ENCODE assay signal across 1 cellular context in the genomic region with DNA sequence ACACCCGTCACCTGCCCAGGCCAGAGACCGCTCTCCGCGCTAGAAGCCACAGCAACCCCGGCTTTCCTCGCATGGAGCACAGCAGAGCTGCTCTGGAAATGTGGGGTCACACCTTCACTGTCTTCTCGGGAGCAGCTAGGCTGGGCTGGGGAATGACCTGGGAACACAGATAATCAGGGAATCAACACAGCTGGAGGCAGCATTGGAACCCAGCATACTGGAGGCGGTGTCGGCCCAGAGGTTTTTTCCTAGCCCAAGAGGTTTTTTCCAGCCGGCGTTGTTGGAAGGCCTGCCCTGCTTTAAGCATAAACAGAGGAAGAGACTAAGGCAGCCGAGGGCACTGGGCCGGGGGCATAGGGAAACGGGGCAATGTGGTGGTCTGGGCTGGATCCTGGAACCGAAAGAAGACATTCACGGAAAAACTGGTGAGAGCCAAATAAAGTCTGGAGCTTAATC.
TF ChIP-seq lines count a peak whose summit lies in the region.

No MANE protein-coding gene starts in this region.

TF ChIP-seq in K562, 482 proteins besides CTCF, POLR2A, EP300 and RAD21 (continued from another document):
- TF ChIP-seq, protein P1, sequence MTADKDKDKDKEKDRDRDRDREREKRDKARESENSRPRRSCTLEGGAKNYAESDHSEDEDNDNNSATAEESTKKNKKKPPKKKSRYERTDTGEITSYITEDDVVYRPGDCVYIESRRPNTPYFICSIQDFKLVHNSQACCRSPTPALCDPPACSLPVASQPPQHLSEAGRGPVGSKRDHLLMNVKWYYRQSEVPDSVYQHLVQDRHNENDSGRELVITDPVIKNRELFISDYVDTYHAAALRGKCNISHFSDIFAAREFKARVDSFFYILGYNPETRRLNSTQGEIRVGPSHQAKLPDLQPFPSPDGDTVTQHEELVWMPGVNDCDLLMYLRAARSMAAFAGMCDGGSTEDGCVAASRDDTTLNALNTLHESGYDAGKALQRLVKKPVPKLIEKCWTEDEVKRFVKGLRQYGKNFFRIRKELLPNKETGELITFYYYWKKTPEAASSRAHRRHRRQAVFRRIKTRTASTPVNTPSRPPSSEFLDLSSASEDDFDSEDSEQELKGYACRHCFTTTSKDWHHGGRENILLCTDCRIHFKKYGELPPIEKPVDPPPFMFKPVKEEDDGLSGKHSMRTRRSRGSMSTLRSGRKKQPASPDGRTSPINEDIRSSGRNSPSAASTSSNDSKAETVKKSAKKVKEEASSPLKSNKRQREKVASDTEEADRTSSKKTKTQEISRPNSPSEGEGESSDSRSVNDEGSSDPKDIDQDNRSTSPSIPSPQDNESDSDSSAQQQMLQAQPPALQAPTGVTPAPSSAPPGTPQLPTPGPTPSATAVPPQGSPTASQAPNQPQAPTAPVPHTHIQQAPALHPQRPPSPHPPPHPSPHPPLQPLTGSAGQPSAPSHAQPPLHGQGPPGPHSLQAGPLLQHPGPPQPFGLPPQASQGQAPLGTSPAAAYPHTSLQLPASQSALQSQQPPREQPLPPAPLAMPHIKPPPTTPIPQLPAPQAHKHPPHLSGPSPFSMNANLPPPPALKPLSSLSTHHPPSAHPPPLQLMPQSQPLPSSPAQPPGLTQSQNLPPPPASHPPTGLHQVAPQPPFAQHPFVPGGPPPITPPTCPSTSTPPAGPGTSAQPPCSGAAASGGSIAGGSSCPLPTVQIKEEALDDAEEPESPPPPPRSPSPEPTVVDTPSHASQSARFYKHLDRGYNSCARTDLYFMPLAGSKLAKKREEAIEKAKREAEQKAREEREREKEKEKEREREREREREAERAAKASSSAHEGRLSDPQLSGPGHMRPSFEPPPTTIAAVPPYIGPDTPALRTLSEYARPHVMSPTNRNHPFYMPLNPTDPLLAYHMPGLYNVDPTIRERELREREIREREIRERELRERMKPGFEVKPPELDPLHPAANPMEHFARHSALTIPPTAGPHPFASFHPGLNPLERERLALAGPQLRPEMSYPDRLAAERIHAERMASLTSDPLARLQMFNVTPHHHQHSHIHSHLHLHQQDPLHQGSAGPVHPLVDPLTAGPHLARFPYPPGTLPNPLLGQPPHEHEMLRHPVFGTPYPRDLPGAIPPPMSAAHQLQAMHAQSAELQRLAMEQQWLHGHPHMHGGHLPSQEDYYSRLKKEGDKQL (CRISPR knock-in tag; IDR thresholded peaks at IDR 0.05; ENCODE audit: borderline replicate concordance): no peak
- TF ChIP-seq POLR2B (IDR thresholded peaks at IDR 0.05; ENCODE audit: low read depth, partially characterized antibody) (no peak), ERF (CRISPR knock-in tag; IDR thresholded peaks at IDR 0.05) (no peak), YBX1 (IDR thresholded peaks at IDR 0.05) (no peak), MCM5 (IDR thresholded peaks at IDR 0.05; ENCODE audit: low read depth) (no peak), TAL1 (IDR thresholded peaks at IDR 0.05) (no peak), RBM17 (IDR thresholded peaks at IDR 0.05; ENCODE audit: borderline replicate concordance, low read depth, low read length) (no peak), SMC3 (conservative IDR thresholded peaks at IDR 0.05; ENCODE audit: insufficient read depth, low read depth, low read length) (no peak), U2AF2 (optimal IDR thresholded peaks at IDR 0.05; ENCODE audit: low read depth, low read length) (no peak), THRAP3 (IDR thresholded peaks at IDR 0.05; ENCODE audit: borderline replicate concordance) (0 out of 2 replicates have a peak, but pooled peaks have one; percentile 30), XRCC5 (IDR thresholded peaks at IDR 0.05; ENCODE audit: low read depth, low read length) (no peak)
- TF ChIP-seq, protein P2, sequence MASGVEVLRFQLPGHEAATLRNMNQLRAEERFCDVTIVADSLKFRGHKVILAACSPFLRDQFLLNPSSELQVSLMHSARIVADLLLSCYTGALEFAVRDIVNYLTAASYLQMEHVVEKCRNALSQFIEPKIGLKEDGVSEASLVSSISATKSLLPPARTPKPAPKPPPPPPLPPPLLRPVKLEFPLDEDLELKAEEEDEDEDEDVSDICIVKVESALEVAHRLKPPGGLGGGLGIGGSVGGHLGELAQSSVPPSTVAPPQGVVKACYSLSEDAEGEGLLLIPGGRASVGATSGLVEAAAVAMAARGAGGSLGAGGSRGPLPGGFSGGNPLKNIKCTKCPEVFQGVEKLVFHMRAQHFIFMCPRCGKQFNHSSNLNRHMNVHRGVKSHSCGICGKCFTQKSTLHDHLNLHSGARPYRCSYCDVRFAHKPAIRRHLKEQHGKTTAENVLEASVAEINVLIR (CRISPR knock-in tag; IDR thresholded peaks at IDR 0.05): no peak
- TF ChIP-seq, protein P3, sequence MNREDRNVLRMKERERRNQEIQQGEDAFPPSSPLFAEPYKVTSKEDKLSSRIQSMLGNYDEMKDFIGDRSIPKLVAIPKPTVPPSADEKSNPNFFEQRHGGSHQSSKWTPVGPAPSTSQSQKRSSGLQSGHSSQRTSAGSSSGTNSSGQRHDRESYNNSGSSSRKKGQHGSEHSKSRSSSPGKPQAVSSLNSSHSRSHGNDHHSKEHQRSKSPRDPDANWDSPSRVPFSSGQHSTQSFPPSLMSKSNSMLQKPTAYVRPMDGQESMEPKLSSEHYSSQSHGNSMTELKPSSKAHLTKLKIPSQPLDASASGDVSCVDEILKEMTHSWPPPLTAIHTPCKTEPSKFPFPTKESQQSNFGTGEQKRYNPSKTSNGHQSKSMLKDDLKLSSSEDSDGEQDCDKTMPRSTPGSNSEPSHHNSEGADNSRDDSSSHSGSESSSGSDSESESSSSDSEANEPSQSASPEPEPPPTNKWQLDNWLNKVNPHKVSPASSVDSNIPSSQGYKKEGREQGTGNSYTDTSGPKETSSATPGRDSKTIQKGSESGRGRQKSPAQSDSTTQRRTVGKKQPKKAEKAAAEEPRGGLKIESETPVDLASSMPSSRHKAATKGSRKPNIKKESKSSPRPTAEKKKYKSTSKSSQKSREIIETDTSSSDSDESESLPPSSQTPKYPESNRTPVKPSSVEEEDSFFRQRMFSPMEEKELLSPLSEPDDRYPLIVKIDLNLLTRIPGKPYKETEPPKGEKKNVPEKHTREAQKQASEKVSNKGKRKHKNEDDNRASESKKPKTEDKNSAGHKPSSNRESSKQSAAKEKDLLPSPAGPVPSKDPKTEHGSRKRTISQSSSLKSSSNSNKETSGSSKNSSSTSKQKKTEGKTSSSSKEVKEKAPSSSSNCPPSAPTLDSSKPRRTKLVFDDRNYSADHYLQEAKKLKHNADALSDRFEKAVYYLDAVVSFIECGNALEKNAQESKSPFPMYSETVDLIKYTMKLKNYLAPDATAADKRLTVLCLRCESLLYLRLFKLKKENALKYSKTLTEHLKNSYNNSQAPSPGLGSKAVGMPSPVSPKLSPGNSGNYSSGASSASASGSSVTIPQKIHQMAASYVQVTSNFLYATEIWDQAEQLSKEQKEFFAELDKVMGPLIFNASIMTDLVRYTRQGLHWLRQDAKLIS (CRISPR knock-in tag; IDR thresholded peaks at IDR 0.05): 0 out of 2 replicates have a peak, but pooled peaks have one; percentile 5
- TF ChIP-seq, protein P4, sequence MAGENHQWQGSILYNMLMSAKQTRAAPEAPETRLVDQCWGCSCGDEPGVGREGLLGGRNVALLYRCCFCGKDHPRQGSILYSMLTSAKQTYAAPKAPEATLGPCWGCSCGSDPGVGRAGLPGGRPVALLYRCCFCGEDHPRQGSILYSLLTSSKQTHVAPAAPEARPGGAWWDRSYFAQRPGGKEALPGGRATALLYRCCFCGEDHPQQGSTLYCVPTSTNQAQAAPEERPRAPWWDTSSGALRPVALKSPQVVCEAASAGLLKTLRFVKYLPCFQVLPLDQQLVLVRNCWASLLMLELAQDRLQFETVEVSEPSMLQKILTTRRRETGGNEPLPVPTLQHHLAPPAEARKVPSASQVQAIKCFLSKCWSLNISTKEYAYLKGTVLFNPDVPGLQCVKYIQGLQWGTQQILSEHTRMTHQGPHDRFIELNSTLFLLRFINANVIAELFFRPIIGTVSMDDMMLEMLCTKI (IDR thresholded peaks at IDR 0.05; ENCODE audit: partially characterized antibody): no peak
